ENCODE assay signal across 25 cellular contexts in the genomic region with DNA sequence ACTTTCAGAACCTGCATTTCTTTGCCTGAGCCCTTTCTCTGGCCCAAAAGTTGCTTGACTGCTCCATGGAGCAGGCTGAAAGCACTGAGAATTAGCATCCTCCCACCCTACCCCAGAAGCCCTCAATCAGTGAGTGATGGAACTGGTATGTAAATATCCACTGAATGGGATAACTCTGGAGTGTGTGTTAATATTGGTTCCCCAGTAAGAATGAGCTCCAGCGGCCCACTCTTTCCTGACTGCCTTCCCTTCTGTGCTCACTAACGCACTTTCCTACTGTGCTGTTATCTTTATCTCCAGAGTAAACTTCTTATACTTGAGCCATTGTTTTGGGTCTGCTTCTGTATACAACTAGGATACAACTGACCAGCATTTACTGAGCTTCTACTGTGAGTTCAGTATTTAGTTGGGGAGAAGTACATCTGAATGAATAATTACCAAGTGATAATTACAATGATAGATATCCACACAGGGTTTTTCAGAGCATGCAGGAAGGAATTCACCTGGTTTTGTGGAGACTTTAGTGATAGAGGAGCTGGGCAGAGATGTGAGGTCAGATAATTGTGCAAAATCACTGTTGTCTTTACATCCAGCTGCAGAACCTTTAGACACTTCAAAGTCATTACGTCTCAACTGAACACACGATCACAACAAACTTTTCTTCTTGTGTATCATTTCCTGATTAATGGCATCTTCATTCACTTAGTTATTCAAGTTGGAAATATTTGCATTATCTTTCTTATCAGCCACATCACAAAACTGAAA.
DNase-seq lines count a peak whose midpoint lies in the region; ATAC-seq and TF ChIP-seq lines count a peak whose summit lies in the region.
"Had no signal": no experiment of that assay in that cellular context is flagged by ENCODE, and none has a peak within 500 bp of the region (broad histone marks: within the 10 kb centered on the region; RNA-seq: fewer than 3 reads in every experiment).

No MANE protein-coding gene starts in this region.

- peak overlapping the region in 1 of 2 experiments; percentile 8 for H3K18ac ChIP-seq in mesenchymal stem cell (ENCODE audit: low read depth in 1 of 2, low read length in 2 of 2)

- peaks cover 3% of the 10 kb centered on the region for H3K36me3 Mint-ChIP-seq in activated naive CD8-positive, alpha-beta T cell treated with anti-CD3 and anti-CD28 coated beads, Interleukin-2, amount 50 U/mL, for 24 hours (ENCODE audit: low read depth)
- H3K36me3 Mint-ChIP-seq: activated CD4-positive, alpha-beta memory T cell treated with anti-CD3 and anti-CD28 coated beads for 36 hours had no signal

- peaks cover 19% of the 10 kb centered on the region for H3K4me1 Mint-ChIP-seq in activated naive CD8-positive, alpha-beta T cell treated with anti-CD3 and anti-CD28 coated beads, Interleukin-2, amount 50 U/mL, for 24 hours

- H3K23ac ChIP-seq in mesenchymal stem cell (ENCODE audit: low read length in 2 of 2): no peak overlapping the region

- H2BK120ac ChIP-seq in mesenchymal stem cell (ENCODE audit: low read depth, low read length): no peak overlapping the region

- DNase-seq in EH (ENCODE audit: low read depth) (peak; percentile 63), brain microvascular endothelial cell (peak; percentile 17), mesenchymal stem cell (peak; percentile 71), Ammon's horn (ENCODE audit: low spot score) (no peak)
- DNase-seq in activated effector memory CD4-positive, alpha-beta T cell treated with Interleukin-2 at 50 U/mL for 16 hours: no peak
- DNase-seq in activated naive CD8-positive, alpha-beta T cell treated with anti-CD3 and anti-CD28 coated beads, Interleukin-2, amount 50 U/mL, for 24 hours: no peak
- DNase-seq: activated CD4-positive, alpha-beta memory T cell treated with anti-CD3 and anti-CD28 coated beads for 36 hours; activated CD8-positive, alpha-beta memory T cell treated with anti-CD3 and anti-CD28 coated beads, Interleukin-2, amount 50 U/mL, for 48 hours; activated naive CD4-positive, alpha-beta T cell treated with anti-CD3 and anti-CD28 coated beads, Interleukin-2, amount 10 ng/mL, durations not matched to agents 7 days and 5 days; amniotic stem cell; EL; Karpas-422; NCI-H1436; NCI-H2081 treated with DMSO at 0.1 percent for 48 hours; sigmoid colon; SK-N-SH; stimulated activated CD4-positive, alpha-beta T cell treated with anti-CD3 and anti-CD28 coated beads, Interleukin-4, amount 100 ng/mL, for 4 hours; transverse colon had no signal

- no peak overlapping the region for H2BK12ac ChIP-seq in mesenchymal stem cell (ENCODE audit: low read length in 2 of 2)

- H3K4me3 Mint-ChIP-seq in activated naive CD8-positive, alpha-beta T cell treated with anti-CD3 and anti-CD28 coated beads, Interleukin-2, amount 50 U/mL, for 24 hours: no peak overlapping the region
- H3K4me3 Mint-ChIP-seq: activated CD4-positive, alpha-beta memory T cell treated with anti-CD3 and anti-CD28 coated beads for 36 hours; activated naive CD4-positive, alpha-beta T cell treated with anti-CD3 and anti-CD28 coated beads, Interleukin-2, amount 10 ng/mL, durations not matched to agents 7 days and 5 days; T-helper 1 cell treated with Interleukin-12 subunit alpha and Interleukin-12 subunit beta and Interleukin-4 antibody, amounts not matched to agents 30 μg/mL and 1 μg/mL, for 36 hours had no signal

- H3K14ac ChIP-seq in mesenchymal stem cell (ENCODE audit: low read length in 2 of 2): no peak overlapping the region

- no peaks in the 10 kb centered on the region for H3K4me1 ChIP-seq in mesenchymal stem cell (ENCODE audit: control insufficient read depth, insufficient read depth, low read depth, low read length)
- H3K4me1 ChIP-seq: prostate gland, sigmoid colon had no signal

- H3K36me3 ChIP-seq in brain microvascular endothelial cell (replicated peaks) (no peaks in the 10 kb centered on the region), mesenchymal stem cell (ENCODE audit: control insufficient read depth in 1 of 2, insufficient read depth in 2 of 2, low read depth in 1 of 2, low read length in 2 of 2) (no peaks in the 10 kb centered on the region)
- H3K36me3 ChIP-seq: prostate gland, sigmoid colon, transverse colon had no signal

- no peak overlapping the region for H2BK15ac ChIP-seq in mesenchymal stem cell (ENCODE audit: low read depth, poor library complexity, severe bottlenecking)

- no peak for ATAC-seq in GM19463 (IDR thresholded peaks at IDR 0.05; ENCODE audit: unreplicated experiment)
- no peak for ATAC-seq in activated naive CD8-positive, alpha-beta T cell treated with anti-CD3 and anti-CD28 coated beads, Interleukin-2, amount 50 U/mL, for 24 hours
- ATAC-seq: activated CD4-positive, CD25-positive, alpha-beta regulatory T cell treated with anti-CD3 and anti-CD28 coated beads, Interleukin-2, amount 50 U/mL, for 24 hours; HCT116; left lobe of liver; Right ventricle myocardium inferior had no signal

- in situ Hi-C loops in brain microvascular endothelial cell (cut with HindIII; ENCODE audit: low pct_ligation_motif_present, low sequenced_read_pairs): no loop called here

- WGBS in mesenchymal stem cell: 48% methylated on average over 4 of the region's 4 CpGs

- no peak overlapping the region for H2BK5ac ChIP-seq in mesenchymal stem cell (ENCODE audit: low read depth, low read length, poor library complexity, severe bottlenecking)

- H3K27ac Mint-ChIP-seq in activated naive CD8-positive, alpha-beta T cell treated with anti-CD3 and anti-CD28 coated beads, Interleukin-2, amount 50 U/mL, for 24 hours: no peak overlapping the region
- H3K27ac Mint-ChIP-seq: activated CD4-positive, alpha-beta memory T cell treated with anti-CD3 and anti-CD28 coated beads for 36 hours; activated naive CD4-positive, alpha-beta T cell treated with anti-CD3 and anti-CD28 coated beads, Interleukin-2, amount 10 ng/mL, durations not matched to agents 7 days and 5 days; T-helper 1 cell treated with Interleukin-12 subunit alpha and Interleukin-12 subunit beta and Interleukin-4 antibody, amounts not matched to agents 30 μg/mL and 1 μg/mL, for 36 hours had no signal

- no peak overlapping the region for H2AFZ ChIP-seq in mesenchymal stem cell (ENCODE audit: low read depth, low read length)

- no peaks in the 10 kb centered on the region for H3K79me1 ChIP-seq in mesenchymal stem cell (replicated peaks; ENCODE audit: low read length, poor library complexity, severe bottlenecking)

- H3K4me2 ChIP-seq in mesenchymal stem cell (ENCODE audit: low read length, poor library complexity, severe bottlenecking): no peak overlapping the region
- H3K4me2 ChIP-seq: SK-N-SH had no signal

- no peak overlapping the region for H3K27ac ChIP-seq in brain microvascular endothelial cell
- no peak overlapping the region for H3K27ac ChIP-seq in mesenchymal stem cell (ENCODE audit: low read length, poor library complexity, severe bottlenecking)
- H3K27ac ChIP-seq: prostate gland, sigmoid colon, transverse colon had no signal

- no peak for TF ChIP-seq CTCF in brain microvascular endothelial cell (IDR thresholded peaks at IDR 0.05; ENCODE audit: low read depth, low read length, missing control alignments)

- H3K4me3 ChIP-seq in brain microvascular endothelial cell (ENCODE audit: low read depth, low read length) (no peak overlapping the region), mesenchymal stem cell (ENCODE audit: insufficient read depth in 1 of 2, low read depth in 1 of 2, low read length in 2 of 2) (no peak overlapping the region)
- H3K4me3 ChIP-seq: prostate gland, sigmoid colon, transverse colon had no signal

- H4K91ac ChIP-seq in mesenchymal stem cell (ENCODE audit: low read length): no peak overlapping the region

- no peaks in the 10 kb centered on the region for H3K27me3 Mint-ChIP-seq in activated naive CD8-positive, alpha-beta T cell treated with anti-CD3 and anti-CD28 coated beads, Interleukin-2, amount 50 U/mL, for 24 hours
- H3K27me3 Mint-ChIP-seq: activated CD4-positive, alpha-beta memory T cell treated with anti-CD3 and anti-CD28 coated beads for 36 hours; activated naive CD4-positive, alpha-beta T cell treated with anti-CD3 and anti-CD28 coated beads, Interleukin-2, amount 10 ng/mL, durations not matched to agents 7 days and 5 days had no signal

- H3K27me3 ChIP-seq in brain microvascular endothelial cell (replicated peaks): no peaks in the 10 kb centered on the region
- no peaks in the 10 kb centered on the region for H3K27me3 ChIP-seq in mesenchymal stem cell (ENCODE audit: control insufficient read depth in 1 of 2, insufficient read depth in 1 of 2, low read length in 2 of 2)
- H3K27me3 ChIP-seq: sigmoid colon, transverse colon had no signal

- no peak overlapping the region for H4K8ac ChIP-seq in mesenchymal stem cell (ENCODE audit: low read length)

- no peaks in the 10 kb centered on the region for H3K9me3 ChIP-seq in mesenchymal stem cell (ENCODE audit: control insufficient read depth, low read length)
- H3K9me3 ChIP-seq: prostate gland, sigmoid colon, SK-N-SH, transverse colon had no signal

- no peak overlapping the region for H3K4ac ChIP-seq in mesenchymal stem cell (ENCODE audit: low read depth in 1 of 2, low read length in 2 of 2)

- H3K9me3 Mint-ChIP-seq in activated naive CD8-positive, alpha-beta T cell treated with anti-CD3 and anti-CD28 coated beads, Interleukin-2, amount 50 U/mL, for 24 hours: peaks cover 10% of the 10 kb centered on the region
- H3K9me3 Mint-ChIP-seq: activated CD4-positive, alpha-beta memory T cell treated with anti-CD3 and anti-CD28 coated beads for 36 hours; T-helper 1 cell treated with Interleukin-12 subunit alpha and Interleukin-12 subunit beta and Interleukin-4 antibody, amounts not matched to agents 30 μg/mL and 1 μg/mL, for 36 hours had no signal

- no peak overlapping the region for H2AK5ac ChIP-seq in mesenchymal stem cell (ENCODE audit: low read length, severe bottlenecking)

- no peak overlapping the region for H3K9ac ChIP-seq in mesenchymal stem cell (ENCODE audit: low read length)
- H3K9ac ChIP-seq: SK-N-SH had no signal

Comparison
In these comparisons a context has a peak if more than half of its experiments do, and no peak if none do; other contexts are left out.
1. DNase-seq: peak in EH (single experiment), brain microvascular endothelial cell (single experiment) and mesenchymal stem cell (single experiment); none in Ammon's horn (single experiment), activated effector memory CD4-positive, alpha-beta T cell treated with Interleukin-2 at 50 U/mL for 16 hours (single experiment) and activated naive CD8-positive, alpha-beta T cell treated with anti-CD3 and anti-CD28 coated beads, Interleukin-2, amount 50 U/mL, for 24 hours (single experiment).